Comparison of ENCODE assay signal across 27 cellular contexts in the genomic region with DNA sequence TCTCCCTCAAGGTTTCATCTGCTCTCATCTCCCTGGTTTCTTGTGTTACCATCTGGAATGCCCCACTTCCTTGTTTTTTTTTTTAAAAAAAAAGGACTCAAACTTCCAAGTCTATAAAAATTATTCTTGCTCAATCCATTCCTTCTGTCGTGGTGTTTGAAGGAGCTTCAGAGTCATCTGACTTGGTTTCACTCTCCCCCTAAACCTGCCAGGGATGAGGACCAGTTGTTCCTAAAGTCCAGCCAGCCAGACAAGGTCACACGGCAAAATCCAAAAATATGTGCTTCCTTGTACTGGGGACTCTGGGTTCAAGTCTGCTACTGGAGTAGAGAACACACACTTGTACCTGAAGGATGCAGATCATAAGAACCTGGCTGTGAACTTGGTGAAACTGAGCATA.
"Had no signal": no experiment of that assay in that cellular context is flagged by ENCODE, and none has a peak within 500 bp of the region (broad histone marks: within the 10 kb centered on the region; RNA-seq: fewer than 3 reads in every experiment).

No MANE protein-coding gene starts in this region.

- H3K36me3 ChIP-seq: esophagus muscularis mucosa, neutrophil, ovary, right lobe of liver, stomach, upper lobe of left lung, vagina had no signal

- H3K4me1 Mint-ChIP-seq: naive B cell; nephron progenitor cell; stimulated activated naive B cell treated with anti-CD40 and anti-IgM and Interleukin-4, amounts not matched to agents 10 μg/mL and 1 μg/mL and 100 μg/mL, for 72 hours had no signal

- H3K4me1 ChIP-seq: body of pancreas, right lobe of liver, stomach, testis, upper lobe of left lung had no signal

- H3K9me3 Mint-ChIP-seq: activated naive CD4-positive, alpha-beta T cell treated with anti-CD3 and anti-CD28 coated beads, Interleukin-2, amount 50 U/mL, for 72 hours; activated T-cell treated with anti-CD3 and anti-CD28 coated beads, Interleukin-2, amount 50 U/mL, for 72 hours; dendritic cell treated with granulocyte-macrophage colony-stimulating factor and Interleukin-4, amounts not matched to agents 40 ng/mL and 50 ng/mL, for 4 days; stimulated activated naive B cell treated with anti-CD40 and anti-IgM and Interleukin-4, amounts not matched to agents 10 μg/mL and 1 μg/mL and 100 μg/mL, for 72 hours had no signal

- H3K27me3 ChIP-seq: body of pancreas, esophagus muscularis mucosa, neutrophil, ovary, right lobe of liver, testis, upper lobe of left lung, vagina had no signal

- H3K4me3 Mint-ChIP-seq: activated T-cell treated with anti-CD3 and anti-CD28 coated beads, Interleukin-2, amount 50 U/mL, for 72 hours; dendritic cell treated with granulocyte-macrophage colony-stimulating factor and Interleukin-4, amounts not matched to agents 40 ng/mL and 50 ng/mL, for 4 days; naive B cell; nephron progenitor cell; stimulated activated naive B cell treated with anti-CD40 and anti-IgM and Interleukin-4, amounts not matched to agents 10 μg/mL and 1 μg/mL and 100 μg/mL, for 72 hours had no signal

- H3K27ac Mint-ChIP-seq: activated naive CD4-positive, alpha-beta T cell treated with anti-CD3 and anti-CD28 coated beads, Interleukin-2, amount 50 U/mL, for 72 hours; activated T-cell treated with anti-CD3 and anti-CD28 coated beads, Interleukin-2, amount 50 U/mL, for 72 hours; dendritic cell treated with granulocyte-macrophage colony-stimulating factor and Interleukin-4, amounts not matched to agents 40 ng/mL and 50 ng/mL, for 4 days; naive B cell; nephron progenitor cell; progenitor cell of endocrine pancreas; stimulated activated naive B cell treated with anti-CD40 and anti-IgM and Interleukin-4, amounts not matched to agents 10 μg/mL and 1 μg/mL and 100 μg/mL, for 72 hours had no signal

- H3K36me3 Mint-ChIP-seq: activated naive CD4-positive, alpha-beta T cell treated with anti-CD3 and anti-CD28 coated beads, Interleukin-2, amount 50 U/mL, for 72 hours; naive B cell; stimulated activated naive B cell treated with anti-CD40 and anti-IgM and Interleukin-4, amounts not matched to agents 10 μg/mL and 1 μg/mL and 100 μg/mL, for 72 hours had no signal

- H3K27me3 Mint-ChIP-seq: dendritic cell treated with granulocyte-macrophage colony-stimulating factor and Interleukin-4, amounts not matched to agents 40 ng/mL and 50 ng/mL, for 4 days; progenitor cell of endocrine pancreas had no signal

- DNase-seq: activated CD4-positive, alpha-beta T cell treated with anti-CD3 and anti-CD28 coated beads for 4 hours; activated CD4-positive, alpha-beta T cell treated with anti-CD3 and anti-CD28 coated beads, Interleukin-2, amount 50 U/mL, for 4 hours; activated naive CD4-positive, alpha-beta T cell; activated T-cell treated with anti-CD3 and anti-CD28 coated beads for 4 hours; activated T-cell treated with anti-CD3 and anti-CD28 coated beads, Interleukin-2, amount 50 U/mL, for 72 hours; body of pancreas; effector CD4-positive, alpha-beta T cell; head of caudate nucleus; hippocampal formation; left colon; mammary epithelial cell; naive B cell; nephron progenitor cell; ovary; right lobe of liver; small intestine; stimulated activated CD4-positive, alpha-beta T cell treated with anti-CD3 and anti-CD28 coated beads, Interleukin-4, amount 100 ng/mL, for 4 hours; stimulated activated naive B cell treated with anti-CD40 and anti-IgM and Interleukin-4, amounts not matched to agents 10 μg/mL and 1 μg/mL and 100 μg/mL, for 72 hours; stomach; testis; upper lobe of left lung had no signal

- H3K9me3 ChIP-seq: body of pancreas, esophagus muscularis mucosa, neutrophil, ovary, right lobe of liver, stomach, testis, upper lobe of left lung, vagina had no signal

- ATAC-seq: activated naive CD4-positive, alpha-beta T cell treated with anti-CD3 and anti-CD28 coated beads, Interleukin-2, amount 50 U/mL, for 72 hours; activated T-cell treated with anti-CD3 and anti-CD28 coated beads, Interleukin-2, amount 50 U/mL, for 72 hours; body of pancreas; left colon; right lobe of liver; stimulated activated naive B cell treated with anti-CD40 and anti-IgM and Interleukin-4, amounts not matched to agents 10 μg/mL and 1 μg/mL and 100 μg/mL, for 72 hours had no signal

- H3K4me3 ChIP-seq: body of pancreas, esophagus muscularis mucosa, ovary, right lobe of liver, stomach, testis, upper lobe of left lung, vagina had no signal

- H3K27ac ChIP-seq: body of pancreas, esophagus muscularis mucosa, neutrophil, ovary, right lobe of liver, stomach, testis, vagina had no signal
